In genomic region chr11:18703001-18703763, GRCh38 we compare ENCODE assay signal across 20 cellular contexts. TPM values are rescaled to one million over a fixed set of nuclear protein-coding genes. Genes with fewer than 3 reads are reported as not detected.
DNase-seq lines count a peak whose midpoint lies in the region; ATAC-seq, FAIRE-seq and TF ChIP-seq lines count a peak whose summit lies in the region.
"Had no signal": no experiment of that assay in that cellular context is flagged by ENCODE, and none has a peak within 500 bp of the region (broad histone marks: within the 10 kb centered on the region; RNA-seq: fewer than 3 reads in every experiment).

No MANE protein-coding gene starts in this region.

- H3K4me3 ChIP-seq in heart left ventricle: no peak overlapping the region
- H3K4me3 ChIP-seq: GM12878, GM23338, PC-9, SJSA1 had no signal

- TF ChIP-seq POLR2A in heart left ventricle (IDR thresholded peaks at IDR 0.05) (no peak), GM12892 (IDR thresholded peaks at IDR 0.05; ENCODE audit: low read depth, low read length) (no peak)

- peaks cover 20% of the 10 kb centered on the region for H3K4me1 Mint-ChIP-seq in neural crest cell
- H3K4me1 Mint-ChIP-seq in naive thymus-derived CD8-positive, alpha-beta T cell: peaks cover 25 to 44% (median 40%) of the 10 kb centered on the region in 4 donors

- POLR2A ChIA-PET in naive thymus-derived CD8-positive, alpha-beta T cell (lab: Charles Lee): interaction anchor here (1.2 kb wide), 1 partner anchor 69 kb away, joined by 3 read pairs; the partner anchor contains the start of gene SPTY2D1

- no peaks in the 10 kb centered on the region for H3K36me3 Mint-ChIP-seq in neural crest cell (ENCODE audit: low read depth)
- H3K36me3 Mint-ChIP-seq in naive thymus-derived CD8-positive, alpha-beta T cell: no peaks in the 10 kb centered on the region
- H3K36me3 Mint-ChIP-seq: CD4-positive, CD25-positive, alpha-beta regulatory T cell had no signal

- 29 to 74% (median 58%) methylated on average over 2 of the region's 2 CpGs for WGBS in heart left ventricle, 4 donors

- no peak overlapping the region for H3K27ac ChIP-seq in heart left ventricle
- H3K27ac ChIP-seq: PC-9, RWPE1, SJSA1 had no signal

- H3K27me3 Mint-ChIP-seq in neural crest cell (ENCODE audit: low read depth): peaks cover 63% of the 10 kb centered on the region
- H3K27me3 Mint-ChIP-seq in naive thymus-derived CD8-positive, alpha-beta T cell: no peaks in the 10 kb centered on the region

- H3K9me3 ChIP-seq in heart left ventricle: no peaks in the 10 kb centered on the region
- H3K9me3 ChIP-seq: BE2C, Caco-2, SJSA1 had no signal

- ATAC-seq in Right ventricle myocardium superior (ENCODE audit: poor library complexity) (no peak), left cardiac atrium (no peak), heart left ventricle (peak in 1 of 4 donors; percentile 28), GM21447 (IDR thresholded peaks at IDR 0.05; ENCODE audit: unreplicated experiment) (no peak)
- ATAC-seq in naive thymus-derived CD8-positive, alpha-beta T cell: no peak
- ATAC-seq: GM12878, GM23338 had no signal

- no peaks in the 10 kb centered on the region for H3K9me3 Mint-ChIP-seq in neural crest cell
- no peaks in the 10 kb centered on the region for H3K9me3 Mint-ChIP-seq in naive thymus-derived CD8-positive, alpha-beta T cell
- H3K9me3 Mint-ChIP-seq: GM23338 had no signal

- peak; percentile 77 for DNase-seq in Right ventricle myocardium superior
- DNase-seq in left cardiac atrium: no peak
- peak in 4 of 5 donors; percentile 39 to 82 (median 60) for DNase-seq in heart left ventricle
- DNase-seq in neural crest cell (ENCODE audit: low read depth, low spot score): no peak
- no peak for DNase-seq in GM12892 (ENCODE audit: insufficient read length)
- no peak for DNase-seq in Kasumi-1 (lab: John Stamatoyannopoulos, UW)
- DNase-seq in naive thymus-derived CD8-positive, alpha-beta T cell: no peak
- DNase-seq: BE2C; Caco-2; CD4-positive, CD25-positive, alpha-beta regulatory T cell; HCEC 1CT; NCI-H187 treated with DMSO at 0.1 percent for 48 hours; NCI-H226; PC-9 had no signal

- peaks cover 0 to 19% (median 4%) of the 10 kb centered on the region in 9 donors for H3K36me3 ChIP-seq in heart left ventricle
- H3K36me3 ChIP-seq: BE2C, SJSA1 had no signal

- intact Hi-C loops in Right ventricle myocardium superior (cut with DNase I): loop anchor here (10.0 kb wide), 1 partner anchor 118 kb away; the partner anchor contains the start of gene UEVLD
- intact Hi-C loops in left cardiac atrium (cut with DNase I): no loop called here
- intact Hi-C loops in heart left ventricle (cut with DNase I): loop anchor here in 2 of 10 donors (5.0 kb wide), 2 partner anchors 66 to 71 kb away; partner anchors contain the start of gene SPTY2D1 (in 1 of the 2)

- H3K27me3 ChIP-seq in heart left ventricle: no peaks in the 10 kb centered on the region
- H3K27me3 ChIP-seq: BE2C, SJSA1 had no signal

- H3K4me1 ChIP-seq in heart left ventricle: peaks cover 7 to 67% (median 38%) of the 10 kb centered on the region in 12 donors
- H3K4me1 ChIP-seq: BE2C had no signal

- H3K4me3 Mint-ChIP-seq in neural crest cell: peak overlapping the region; percentile 17
- peak overlapping the region in 1 of 10 donors; percentile 8 for H3K4me3 Mint-ChIP-seq in naive thymus-derived CD8-positive, alpha-beta T cell
- H3K4me3 Mint-ChIP-seq: GM23338 had no signal

- H3K27ac Mint-ChIP-seq in neural crest cell (ENCODE audit: unreplicated experiment): no peak overlapping the region
- no peak overlapping the region for H3K27ac Mint-ChIP-seq in naive thymus-derived CD8-positive, alpha-beta T cell
- H3K27ac Mint-ChIP-seq: CD4-positive, CD25-positive, alpha-beta regulatory T cell; GM23338 had no signal

- no peak for FAIRE-seq in GM12892 (lab: Jason Lieb, UNC)
- FAIRE-seq: A204.1, GM12878 had no signal

- TF ChIP-seq CTCF in heart left ventricle (IDR thresholded peaks at IDR 0.05) (no peak), neural crest cell (conservative IDR thresholded peaks at IDR 0.05) (no peak)

RNA-seq across cellular contexts. Expression of gene TMEM86A, which starts 4.6 kb away (rescaled TPM):
- 4.3 TPM for total RNA-seq in Right ventricle myocardium superior
- 1 to 10 TPM; 3.9 to 4.8 TPM for total RNA-seq in left cardiac atrium
- total RNA-seq in heart left ventricle: 10 to 100 TPM in 2 of 9 donors, 1 to 10 TPM in 7; 2.3 to 13.1 (median 4.9) TPM
- polyA plus RNA-seq in heart left ventricle: 1 to 10 TPM; 3.0 to 3.7 TPM
- 1.5 and 1.7 TPM in 2 replicates for total RNA-seq in neural crest cell
- polyA plus RNA-seq in GM12892 (2012; ENCODE audit: missing spikeins): 0.11 TPM
- 1 to 10 TPM; 4.6 to 6.7 TPM for total RNA-seq in naive thymus-derived CD8-positive, alpha-beta T cell
- 1 to 10 TPM in 2 of 3 donors, under 1 TPM in 1; 0.43 to 1.9 (median 1.2) TPM for polyA plus RNA-seq in naive thymus-derived CD8-positive, alpha-beta T cell

RNA-seq across cellular contexts. Expression of gene IGSF22, which starts 22.8 kb away (rescaled TPM):
- total RNA-seq in Right ventricle myocardium superior (0.86 TPM), left cardiac atrium (1 to 10 TPM; 1.7 to 2.4 TPM), heart left ventricle (1 to 10 TPM in 3 of 9 donors, under 1 TPM in 6; 0.32 to 1.2 (median 0.82) TPM), neural crest cell (0.19 and 0.50 TPM in 2 replicates)
- polyA plus RNA-seq in heart left ventricle: under 1 TPM; 0.24 to 0.50 TPM
- polyA plus RNA-seq in GM12892 (2012; ENCODE audit: missing spikeins): not detected
- 1 to 10 TPM; 4.1 to 5.4 TPM for total RNA-seq in naive thymus-derived CD8-positive, alpha-beta T cell
- polyA plus RNA-seq in naive thymus-derived CD8-positive, alpha-beta T cell: 1 to 10 TPM; 2.3 to 5.3 (median 4.6) TPM
- total RNA-seq: Caco-2, GM12878, GM23338, SJSA1 had no signal

Comparison
In these comparisons a context has a peak if more than half of its experiments do, and no peak if none do; other contexts are left out.
1. DNase-seq: peak in Right ventricle myocardium superior (single experiment) and heart left ventricle (4 of 5); none in left cardiac atrium (single experiment), neural crest cell (single experiment), GM12892 (single experiment), Kasumi-1 (0 of 2) and naive thymus-derived CD8-positive, alpha-beta T cell (0 of 10).